Comparison of ENCODE assay signal across 1 cellular context in the genomic region with DNA sequence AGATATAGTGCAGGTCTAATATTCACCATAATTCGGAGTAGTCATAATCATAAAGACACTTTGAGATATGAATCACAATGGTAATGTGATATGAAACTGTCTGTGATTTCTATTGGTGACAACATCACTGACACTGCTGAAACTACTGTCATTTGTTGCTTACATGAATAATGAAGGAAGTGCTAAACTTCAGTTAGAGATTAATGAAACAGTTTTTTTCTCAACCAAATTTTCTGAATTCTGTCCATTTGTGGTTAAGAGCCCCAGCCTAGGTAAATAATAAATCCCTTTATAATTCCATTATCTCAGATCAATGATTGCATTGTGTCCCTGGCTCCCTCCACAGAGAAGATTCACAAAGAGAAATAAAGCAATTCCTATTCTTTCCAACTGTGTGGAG.
A peak's percentile ranks its signal among the peaks of the same experiment; 100 is the strongest.
TF ChIP-seq lines count a peak whose summit lies in the region.

No MANE protein-coding gene starts in this region.

TF ChIP-seq in GM12878, 131 proteins besides CTCF, POLR2A, EP300 and RAD21 (continued from another document and continues in another):
- TF ChIP-seq, protein P1, sequence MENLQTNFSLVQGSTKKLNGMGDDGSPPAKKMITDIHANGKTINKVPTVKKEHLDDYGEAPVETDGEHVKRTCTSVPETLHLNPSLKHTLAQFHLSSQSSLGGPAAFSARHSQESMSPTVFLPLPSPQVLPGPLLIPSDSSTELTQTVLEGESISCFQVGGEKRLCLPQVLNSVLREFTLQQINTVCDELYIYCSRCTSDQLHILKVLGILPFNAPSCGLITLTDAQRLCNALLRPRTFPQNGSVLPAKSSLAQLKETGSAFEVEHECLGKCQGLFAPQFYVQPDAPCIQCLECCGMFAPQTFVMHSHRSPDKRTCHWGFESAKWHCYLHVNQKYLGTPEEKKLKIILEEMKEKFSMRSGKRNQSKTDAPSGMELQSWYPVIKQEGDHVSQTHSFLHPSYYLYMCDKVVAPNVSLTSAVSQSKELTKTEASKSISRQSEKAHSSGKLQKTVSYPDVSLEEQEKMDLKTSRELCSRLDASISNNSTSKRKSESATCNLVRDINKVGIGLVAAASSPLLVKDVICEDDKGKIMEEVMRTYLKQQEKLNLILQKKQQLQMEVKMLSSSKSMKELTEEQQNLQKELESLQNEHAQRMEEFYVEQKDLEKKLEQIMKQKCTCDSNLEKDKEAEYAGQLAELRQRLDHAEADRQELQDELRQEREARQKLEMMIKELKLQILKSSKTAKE (IDR thresholded peaks at IDR 0.05; ENCODE audit: low read depth, poor library complexity, severe bottlenecking), result peak; percentile 92
- TF ChIP-seq NR2C2 (IDR thresholded peaks at IDR 0.05; ENCODE audit: borderline replicate concordance, control insufficient read depth, insufficient read length, low read depth) (no peak), CHD4 (IDR thresholded peaks at IDR 0.05) (no peak), PBX3 (IDR thresholded peaks at IDR 0.05; ENCODE audit: insufficient replicate concordance, low read depth, low read length) (no peak), HDAC2 (IDR thresholded peaks at IDR 0.05) (no peak), NR2F1 (conservative IDR thresholded peaks at IDR 0.05) (no peak), GATAD2B (conservative IDR thresholded peaks at IDR 0.05; ENCODE audit: low read depth) (no peak), PKNOX1 (IDR thresholded peaks at IDR 0.05) (peak; percentile 85), SREBF1 (IDR thresholded peaks at IDR 0.05; ENCODE audit: low read length) (no peak), HDGF (IDR thresholded peaks at IDR 0.05) (no peak), PAX5 (IDR thresholded peaks at IDR 0.05; ENCODE audit: borderline replicate concordance, low read depth, low read length) (no peak), DPF2 (IDR thresholded peaks at IDR 0.05) (peak; percentile 63), NR2C1 (IDR thresholded peaks at IDR 0.05) (no peak), ZBED1 (IDR thresholded peaks at IDR 0.05; ENCODE audit: borderline replicate concordance) (no peak), CUX1 (IDR thresholded peaks at IDR 0.05; ENCODE audit: insufficient replicate concordance, low read depth, low read length) (peak; percentile 80), SUPT20H (IDR thresholded peaks at IDR 0.05; ENCODE audit: borderline replicate concordance, control insufficient read depth, low read depth, low read length) (no peak), SRF (IDR thresholded peaks at IDR 0.05; ENCODE audit: low read depth in 2 of 2, low read length in 2 of 2) (no peak), SPI1 (IDR thresholded peaks at IDR 0.05; ENCODE audit: borderline replicate concordance, insufficient read depth, low read depth, low read length) (peak; percentile 57; the same call in 1 of the 2 replicates), BACH1 (IDR thresholded peaks at IDR 0.05; ENCODE audit: borderline replicate concordance) (peak; percentile 39; the same call in 1 of the 2 replicates), ATF3 (IDR thresholded peaks at IDR 0.05; ENCODE audit: borderline replicate concordance, extremely low read depth, low read depth, low read length) (no peak), SIN3A (IDR thresholded peaks at IDR 0.05; ENCODE audit: low read depth, low read length) (no peak), SP1 (IDR thresholded peaks at IDR 0.05; ENCODE audit: low read depth, low read length) (no peak), ATF7 (IDR thresholded peaks at IDR 0.05; ENCODE audit: low read depth) (peak; percentile 95), RB1 (IDR thresholded peaks at IDR 0.05; ENCODE audit: borderline replicate concordance) (no peak), CREB1 (IDR thresholded peaks at IDR 0.05; ENCODE audit: low read depth) (peak; percentile 84), PAX8 (IDR thresholded peaks at IDR 0.05) (no peak)
- TF ChIP-seq, protein P2, sequence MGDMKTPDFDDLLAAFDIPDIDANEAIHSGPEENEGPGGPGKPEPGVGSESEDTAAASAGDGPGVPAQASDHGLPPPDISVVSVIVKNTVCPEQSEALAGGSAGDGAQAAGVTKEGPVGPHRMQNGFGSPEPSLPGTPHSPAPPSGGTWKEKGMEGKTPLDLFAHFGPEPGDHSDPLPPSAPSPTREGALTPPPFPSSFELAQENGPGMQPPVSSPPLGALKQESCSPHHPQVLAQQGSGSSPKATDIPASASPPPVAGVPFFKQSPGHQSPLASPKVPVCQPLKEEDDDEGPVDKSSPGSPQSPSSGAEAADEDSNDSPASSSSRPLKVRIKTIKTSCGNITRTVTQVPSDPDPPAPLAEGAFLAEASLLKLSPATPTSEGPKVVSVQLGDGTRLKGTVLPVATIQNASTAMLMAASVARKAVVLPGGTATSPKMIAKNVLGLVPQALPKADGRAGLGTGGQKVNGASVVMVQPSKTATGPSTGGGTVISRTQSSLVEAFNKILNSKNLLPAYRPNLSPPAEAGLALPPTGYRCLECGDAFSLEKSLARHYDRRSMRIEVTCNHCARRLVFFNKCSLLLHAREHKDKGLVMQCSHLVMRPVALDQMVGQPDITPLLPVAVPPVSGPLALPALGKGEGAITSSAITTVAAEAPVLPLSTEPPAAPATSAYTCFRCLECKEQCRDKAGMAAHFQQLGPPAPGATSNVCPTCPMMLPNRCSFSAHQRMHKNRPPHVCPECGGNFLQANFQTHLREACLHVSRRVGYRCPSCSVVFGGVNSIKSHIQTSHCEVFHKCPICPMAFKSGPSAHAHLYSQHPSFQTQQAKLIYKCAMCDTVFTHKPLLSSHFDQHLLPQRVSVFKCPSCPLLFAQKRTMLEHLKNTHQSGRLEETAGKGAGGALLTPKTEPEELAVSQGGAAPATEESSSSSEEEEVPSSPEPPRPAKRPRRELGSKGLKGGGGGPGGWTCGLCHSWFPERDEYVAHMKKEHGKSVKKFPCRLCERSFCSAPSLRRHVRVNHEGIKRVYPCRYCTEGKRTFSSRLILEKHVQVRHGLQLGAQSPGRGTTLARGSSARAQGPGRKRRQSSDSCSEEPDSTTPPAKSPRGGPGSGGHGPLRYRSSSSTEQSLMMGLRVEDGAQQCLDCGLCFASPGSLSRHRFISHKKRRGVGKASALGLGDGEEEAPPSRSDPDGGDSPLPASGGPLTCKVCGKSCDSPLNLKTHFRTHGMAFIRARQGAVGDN (IDR thresholded peaks at IDR 0.05), result 0 out of 2 replicates have a peak, but pooled peaks have one; percentile 26
- TF ChIP-seq, protein P3, sequence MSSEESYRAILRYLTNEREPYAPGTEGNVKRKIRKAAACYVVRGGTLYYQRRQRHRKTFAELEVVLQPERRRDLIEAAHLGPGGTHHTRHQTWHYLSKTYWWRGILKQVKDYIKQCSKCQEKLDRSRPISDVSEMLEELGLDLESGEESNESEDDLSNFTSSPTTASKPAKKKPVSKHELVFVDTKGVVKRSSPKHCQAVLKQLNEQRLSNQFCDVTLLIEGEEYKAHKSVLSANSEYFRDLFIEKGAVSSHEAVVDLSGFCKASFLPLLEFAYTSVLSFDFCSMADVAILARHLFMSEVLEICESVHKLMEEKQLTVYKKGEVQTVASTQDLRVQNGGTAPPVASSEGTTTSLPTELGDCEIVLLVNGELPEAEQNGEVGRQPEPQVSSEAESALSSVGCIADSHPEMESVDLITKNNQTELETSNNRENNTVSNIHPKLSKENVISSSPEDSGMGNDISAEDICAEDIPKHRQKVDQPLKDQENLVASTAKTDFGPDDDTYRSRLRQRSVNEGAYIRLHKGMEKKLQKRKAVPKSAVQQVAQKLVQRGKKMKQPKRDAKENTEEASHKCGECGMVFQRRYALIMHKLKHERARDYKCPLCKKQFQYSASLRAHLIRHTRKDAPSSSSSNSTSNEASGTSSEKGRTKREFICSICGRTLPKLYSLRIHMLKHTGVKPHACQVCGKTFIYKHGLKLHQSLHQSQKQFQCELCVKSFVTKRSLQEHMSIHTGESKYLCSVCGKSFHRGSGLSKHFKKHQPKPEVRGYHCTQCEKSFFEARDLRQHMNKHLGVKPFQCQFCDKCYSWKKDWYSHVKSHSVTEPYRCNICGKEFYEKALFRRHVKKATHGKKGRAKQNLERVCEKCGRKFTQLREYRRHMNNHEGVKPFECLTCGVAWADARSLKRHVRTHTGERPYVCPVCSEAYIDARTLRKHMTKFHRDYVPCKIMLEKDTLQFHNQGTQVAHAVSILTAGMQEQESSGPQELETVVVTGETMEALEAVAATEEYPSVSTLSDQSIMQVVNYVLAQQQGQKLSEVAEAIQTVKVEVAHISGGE (CRISPR knock-in tag; IDR thresholded peaks at IDR 0.05), result no peak
- TF ChIP-seq, protein P4, sequence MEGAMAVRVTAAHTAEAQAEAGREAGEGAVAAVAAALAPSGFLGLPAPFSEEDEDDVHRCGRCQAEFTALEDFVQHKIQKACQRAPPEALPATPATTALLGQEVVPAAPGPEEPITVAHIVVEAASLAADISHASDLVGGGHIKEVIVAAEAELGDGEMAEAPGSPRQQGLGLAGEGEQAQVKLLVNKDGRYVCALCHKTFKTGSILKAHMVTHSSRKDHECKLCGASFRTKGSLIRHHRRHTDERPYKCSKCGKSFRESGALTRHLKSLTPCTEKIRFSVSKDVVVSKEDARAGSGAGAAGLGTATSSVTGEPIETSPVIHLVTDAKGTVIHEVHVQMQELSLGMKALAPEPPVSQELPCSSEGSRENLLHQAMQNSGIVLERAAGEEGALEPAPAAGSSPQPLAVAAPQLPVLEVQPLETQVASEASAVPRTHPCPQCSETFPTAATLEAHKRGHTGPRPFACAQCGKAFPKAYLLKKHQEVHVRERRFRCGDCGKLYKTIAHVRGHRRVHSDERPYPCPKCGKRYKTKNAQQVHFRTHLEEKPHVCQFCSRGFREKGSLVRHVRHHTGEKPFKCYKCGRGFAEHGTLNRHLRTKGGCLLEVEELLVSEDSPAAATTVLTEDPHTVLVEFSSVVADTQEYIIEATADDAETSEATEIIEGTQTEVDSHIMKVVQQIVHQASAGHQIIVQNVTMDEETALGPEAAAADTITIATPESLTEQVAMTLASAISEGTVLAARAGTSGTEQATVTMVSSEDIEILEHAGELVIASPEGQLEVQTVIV (IDR thresholded peaks at IDR 0.05; ENCODE audit: borderline replicate concordance, partially characterized antibody), result no peak
- TF ChIP-seq, protein P5, sequence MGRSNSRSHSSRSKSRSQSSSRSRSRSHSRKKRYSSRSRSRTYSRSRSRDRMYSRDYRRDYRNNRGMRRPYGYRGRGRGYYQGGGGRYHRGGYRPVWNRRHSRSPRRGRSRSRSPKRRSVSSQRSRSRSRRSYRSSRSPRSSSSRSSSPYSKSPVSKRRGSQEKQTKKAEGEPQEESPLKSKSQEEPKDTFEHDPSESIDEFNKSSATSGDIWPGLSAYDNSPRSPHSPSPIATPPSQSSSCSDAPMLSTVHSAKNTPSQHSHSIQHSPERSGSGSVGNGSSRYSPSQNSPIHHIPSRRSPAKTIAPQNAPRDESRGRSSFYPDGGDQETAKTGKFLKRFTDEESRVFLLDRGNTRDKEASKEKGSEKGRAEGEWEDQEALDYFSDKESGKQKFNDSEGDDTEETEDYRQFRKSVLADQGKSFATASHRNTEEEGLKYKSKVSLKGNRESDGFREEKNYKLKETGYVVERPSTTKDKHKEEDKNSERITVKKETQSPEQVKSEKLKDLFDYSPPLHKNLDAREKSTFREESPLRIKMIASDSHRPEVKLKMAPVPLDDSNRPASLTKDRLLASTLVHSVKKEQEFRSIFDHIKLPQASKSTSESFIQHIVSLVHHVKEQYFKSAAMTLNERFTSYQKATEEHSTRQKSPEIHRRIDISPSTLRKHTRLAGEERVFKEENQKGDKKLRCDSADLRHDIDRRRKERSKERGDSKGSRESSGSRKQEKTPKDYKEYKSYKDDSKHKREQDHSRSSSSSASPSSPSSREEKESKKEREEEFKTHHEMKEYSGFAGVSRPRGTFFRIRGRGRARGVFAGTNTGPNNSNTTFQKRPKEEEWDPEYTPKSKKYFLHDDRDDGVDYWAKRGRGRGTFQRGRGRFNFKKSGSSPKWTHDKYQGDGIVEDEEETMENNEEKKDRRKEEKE (IDR thresholded peaks at IDR 0.05), result no peak
